16 cellular contexts compared by ENCODE assay signal in genomic region chr17:20191066-20191465, GRCh38.
DNase-seq lines count a peak whose midpoint lies in the region; ATAC-seq, FAIRE-seq and TF ChIP-seq lines count a peak whose summit lies in the region.
"Had no signal": no experiment of that assay in that cellular context is flagged by ENCODE, and none has a peak within 500 bp of the region (broad histone marks: within the 10 kb centered on the region; RNA-seq: fewer than 3 reads in every experiment).

No MANE protein-coding gene starts in this region.

- peaks cover 7 to 19% (median 14%) of the 10 kb centered on the region in 5 experiments for H3K9me3 Mint-ChIP-seq in brain
- H3K9me3 Mint-ChIP-seq: immature natural killer cell; natural killer cell treated with Interleukin-12 subunit alpha and Interleukin-12 subunit beta and Interleukin-15 and Interleukin-18, amount 100 ng/mL, for 72 hours had no signal

- FAIRE-seq in GM19239 (lab: Jason Lieb, UNC), result no peak
- FAIRE-seq: small intestine had no signal

- ATAC-seq in HG02759 (IDR thresholded peaks at IDR 0.05; ENCODE audit: unreplicated experiment) (no peak), GM21528 (IDR thresholded peaks at IDR 0.05; ENCODE audit: low FRiP score, unreplicated experiment) (no peak)
- ATAC-seq: natural killer cell treated with Interleukin-12 subunit alpha and Interleukin-12 subunit beta and Interleukin-15 and Interleukin-18, amount 100 ng/mL, for 72 hours had no signal

- H3K4me1 Mint-ChIP-seq in brain, result peaks cover 45% of the 10 kb centered on the region
- H3K4me1 Mint-ChIP-seq: activated CD4-positive, alpha-beta T cell treated with anti-CD3 and anti-CD28 coated beads, Interleukin-2, amount 10 ng/mL, durations not matched to agents 24 days and 14 days had no signal

- peak overlapping the region in 3 of 5 experiments; percentile 97 to 98 (median 98) for H3K27ac Mint-ChIP-seq in brain
- H3K27ac Mint-ChIP-seq: activated CD4-positive, alpha-beta T cell treated with anti-CD3 and anti-CD28 coated beads, Interleukin-2, amount 10 ng/mL, durations not matched to agents 24 days and 14 days; endodermal cell; immature natural killer cell; natural killer cell treated with Interleukin-12 subunit alpha and Interleukin-12 subunit beta and Interleukin-15 and Interleukin-18, amount 100 ng/mL, for 72 hours had no signal

- DNase-seq in A172 (ENCODE audit: low spot score) (peak; percentile 50), HS-5 (ENCODE audit: low read depth) (peak; percentile 69), glomerular visceral epithelial cell (ENCODE audit: extremely low spot score) (peak; percentile 53), NCI-H146 (lab: John Stamatoyannopoulos, UW) (no peak), GM19239 (ENCODE audit: insufficient read length, low spot score) (no peak)
- DNase-seq: activated CD4-positive, alpha-beta T cell treated with anti-CD3 and anti-CD28 coated beads, Interleukin-2, amount 10 ng/mL, durations not matched to agents 24 days and 14 days; activated naive CD4-positive, alpha-beta T cell; DMS79; immature natural killer cell; NCI-H524 treated with DMSO at 0.1 percent for 48 hours had no signal

- no peaks in the 10 kb centered on the region for H3K27me3 Mint-ChIP-seq in brain
- H3K27me3 Mint-ChIP-seq: activated CD4-positive, alpha-beta T cell treated with anti-CD3 and anti-CD28 coated beads, Interleukin-2, amount 10 ng/mL, durations not matched to agents 24 days and 14 days; natural killer cell treated with Interleukin-12 subunit alpha and Interleukin-12 subunit beta and Interleukin-15 and Interleukin-18, amount 100 ng/mL, for 72 hours had no signal

- H3K36me3 Mint-ChIP-seq in brain, result peaks cover 24% of the 10 kb centered on the region
- H3K36me3 Mint-ChIP-seq: immature natural killer cell; natural killer cell treated with Interleukin-12 subunit alpha and Interleukin-12 subunit beta and Interleukin-15 and Interleukin-18, amount 100 ng/mL, for 72 hours had no signal

- peak overlapping the region in 1 of 5 experiments; percentile 64 for H3K4me3 Mint-ChIP-seq in brain
- H3K4me3 Mint-ChIP-seq: activated CD4-positive, alpha-beta T cell treated with anti-CD3 and anti-CD28 coated beads, Interleukin-2, amount 10 ng/mL, durations not matched to agents 24 days and 14 days; endodermal cell; immature natural killer cell; natural killer cell treated with Interleukin-12 subunit alpha and Interleukin-12 subunit beta and Interleukin-15 and Interleukin-18, amount 100 ng/mL, for 72 hours had no signal

- TF ChIP-seq CTCF in brain (conservative IDR thresholded peaks at IDR 0.05), result no peak

Comparison
In these comparisons a context has a peak if more than half of its experiments do, and no peak if none do; other contexts are left out.
1. DNase-seq: peak in A172 (single experiment), HS-5 (single experiment) and glomerular visceral epithelial cell (single experiment); none in NCI-H146 (single experiment) and GM19239 (single experiment).